Comparison of ENCODE assay signal across 12 cellular contexts in the genomic region with DNA sequence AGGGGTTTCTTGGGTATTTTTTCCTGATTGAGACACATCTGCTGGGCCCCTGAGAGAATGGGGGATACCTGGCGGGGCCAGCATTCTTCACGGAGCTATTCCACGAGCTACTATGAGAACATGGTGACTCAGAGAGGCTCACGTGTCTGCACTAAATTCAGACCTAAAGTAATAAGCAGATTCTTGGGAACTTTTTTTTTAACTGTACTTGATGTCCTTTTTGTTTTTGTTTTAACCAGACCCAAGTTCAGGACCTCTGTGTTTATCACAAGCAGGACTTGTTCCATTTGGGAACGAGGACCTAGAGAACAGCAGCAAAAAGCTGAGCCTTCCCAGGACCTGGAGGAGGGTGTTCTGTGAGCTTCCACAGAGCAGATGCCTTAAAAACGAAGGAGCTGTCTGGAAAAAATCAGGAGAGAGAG. TPM values are rescaled to one million over a fixed set of nuclear protein-coding genes. Genes with fewer than 3 reads are reported as not detected.
DNase-seq lines count a peak whose midpoint lies in the region; ATAC-seq and TF ChIP-seq lines count a peak whose summit lies in the region.
"Had no signal": no experiment of that assay in that cellular context is flagged by ENCODE, and none has a peak within 500 bp of the region (broad histone marks: within the 10 kb centered on the region; RNA-seq: fewer than 3 reads in every experiment).

No MANE protein-coding gene starts in this region.

- DNase-seq in GM04504 (ENCODE audit: low read depth) (peak; percentile 41), astrocyte of the spinal cord (ENCODE audit: low read depth, low spot score) (peak; percentile 70), left ventricle myocardium inferior (no peak), smooth muscle cell (lab: John Stamatoyannopoulos, UW; ENCODE audit: unreplicated experiment) (no peak), DMS 273 treated with DMSO at 0.1 percent for 48 hours (lab: John Stamatoyannopoulos, UW) (no peak), SHP77 treated with DMSO at 0.1 percent for 48 hours (lab: John Stamatoyannopoulos, UW) (no peak)
- DNase-seq in stimulated activated CD4-positive, alpha-beta T cell treated with anti-CD3 and anti-CD28 coated beads, Interleukin-4, amount 100 ng/mL, for 4 hours: no peak
- DNase-seq: activated CD8-positive, alpha-beta memory T cell treated with anti-CD3 and anti-CD28 coated beads, Interleukin-2, amount 10 ng/mL, durations not matched to agents 7 days and 5 days; CD4-positive, CD25-positive, alpha-beta regulatory T cell; Kasumi-1; SW 1271 had no signal

- in situ Hi-C loops in astrocyte of the spinal cord (cut with HindIII; ENCODE audit: low sequenced_read_pairs): no loop called here

- peak overlapping the region; percentile 26 for H2AFZ ChIP-seq in smooth muscle cell (ENCODE audit: low read depth)

- H3K4me1 ChIP-seq in left ventricle myocardium inferior (peaks cover 56% of the 10 kb centered on the region), smooth muscle cell (ENCODE audit: low read depth) (peaks cover 14% of the 10 kb centered on the region)

- TF ChIP-seq CTCF in astrocyte of the spinal cord (IDR thresholded peaks at IDR 0.05; ENCODE audit: low read depth, low read length): no peak
- TF ChIP-seq CTCF in left ventricle myocardium inferior (IDR thresholded peaks at IDR 0.05; ENCODE audit: borderline replicate concordance): no peak
- no peak for TF ChIP-seq CTCF in smooth muscle cell (IDR thresholded peaks at IDR 0.05; ENCODE audit: borderline replicate concordance, insufficient read depth, poor library complexity, severe bottlenecking)

- H3K27me3 ChIP-seq in left ventricle myocardium inferior (ENCODE audit: low read depth) (no peaks in the 10 kb centered on the region), smooth muscle cell (ENCODE audit: low read depth) (no peaks in the 10 kb centered on the region)

- no peak overlapping the region for H3K4me3 ChIP-seq in astrocyte of the spinal cord (ENCODE audit: low read depth, low read length)
- no peak overlapping the region for H3K4me3 ChIP-seq in left ventricle myocardium inferior
- no peak overlapping the region for H3K4me3 ChIP-seq in smooth muscle cell

- H4K20me1 ChIP-seq in smooth muscle cell (ENCODE audit: low read depth): no peaks in the 10 kb centered on the region

- H3K4me2 ChIP-seq in smooth muscle cell: peak overlapping the region; percentile 27

- H3K9ac ChIP-seq in smooth muscle cell (ENCODE audit: low read depth): no peak overlapping the region

- H3K9me3 ChIP-seq in left ventricle myocardium inferior (replicated peaks) (no peaks in the 10 kb centered on the region), smooth muscle cell (replicated peaks; ENCODE audit: low read depth) (no peaks in the 10 kb centered on the region)

- 15% methylated on average over 6 of the region's 6 CpGs for WGBS in smooth muscle cell (ENCODE audit: low lambda C conversion rate)

- peaks cover 16% of the 10 kb centered on the region for H3F3A ChIP-seq in smooth muscle cell (ENCODE audit: low read depth)

- H3K36me3 ChIP-seq in left ventricle myocardium inferior (peaks cover 49% of the 10 kb centered on the region), smooth muscle cell (ENCODE audit: low read depth) (no peaks in the 10 kb centered on the region)

- H3K27ac ChIP-seq in left ventricle myocardium inferior (replicated peaks) (peak overlapping the region; percentile 80), smooth muscle cell (ENCODE audit: low read depth) (peak overlapping the region; percentile 72)

- intact Hi-C loops in left ventricle myocardium inferior (cut with micrococcal nuclease): no loop called here

- ATAC-seq in HG03460 (IDR thresholded peaks at IDR 0.05; ENCODE audit: unreplicated experiment): no peak
- ATAC-seq: activated CD8-positive, alpha-beta memory T cell treated with anti-CD3 and anti-CD28 coated beads, Interleukin-2, amount 10 ng/mL, durations not matched to agents 7 days and 5 days had no signal

- no peaks in the 10 kb centered on the region for H3K79me2 ChIP-seq in smooth muscle cell (ENCODE audit: low read depth)

RNA-seq across cellular contexts. Expression of gene EVA1C, which starts 44.0 kb away (rescaled TPM):
- total RNA-seq in left ventricle myocardium inferior (13.9 TPM), smooth muscle cell (3.7 and 4.1 TPM in 2 replicates)
- polyA plus RNA-seq in smooth muscle cell: 1.7 and 1.9 TPM in 2 replicates

Comparison
In these comparisons a context has a peak if more than half of its experiments do, and no peak if none do; other contexts are left out.
1. DNase-seq: peak in GM04504 (single experiment) and astrocyte of the spinal cord (single experiment); none in left ventricle myocardium inferior (single experiment), smooth muscle cell (single experiment), DMS 273 treated with DMSO at 0.1 percent for 48 hours (single experiment), stimulated activated CD4-positive, alpha-beta T cell treated with anti-CD3 and anti-CD28 coated beads, Interleukin-4, amount 100 ng/mL, for 4 hours (0 of 2) and SHP77 treated with DMSO at 0.1 percent for 48 hours (single experiment).